1 cellular context compared by ENCODE assay signal in genomic region chr17:1532836-1533602, GRCh38.
A peak's percentile ranks its signal among the peaks of the same experiment; 100 is the strongest.
TF ChIP-seq lines count a peak whose summit lies in the region.

No MANE protein-coding gene starts in this region.

TF ChIP-seq in GM12878, 131 proteins besides CTCF, POLR2A, EP300 and RAD21:
- TF ChIP-seq SPI1 (IDR thresholded peaks at IDR 0.05; ENCODE audit: borderline replicate concordance, insufficient read depth, low read depth, low read length) (peak; percentile 83), HDGF (IDR thresholded peaks at IDR 0.05) (no peak)
